6 cellular contexts compared by ENCODE assay signal in genomic region chr20:3426766-3427165, GRCh38. TPM values are rescaled to one million over a fixed set of nuclear protein-coding genes. Genes with fewer than 3 reads are reported as not detected.
DNase-seq lines count a peak whose midpoint lies in the region; ATAC-seq, FAIRE-seq and TF ChIP-seq lines count a peak whose summit lies in the region.
"Not testable (repeated sequence)": the region's sequence is repeated elsewhere in the genome, so short reads cannot be mapped to it uniquely, and the experiment has no call there.
"Had no signal": no experiment of that assay in that cellular context is flagged by ENCODE, and none has a peak within 500 bp of the region (broad histone marks: within the 10 kb centered on the region; RNA-seq: fewer than 3 reads in every experiment).

No MANE protein-coding gene starts in this region.

- not testable (repeated sequence) for H3K36me3 ChIP-seq in HEK293 (ENCODE audit: control insufficient read depth in 2 of 2, insufficient read depth in 1 of 2, low read length in 2 of 2); K562 (ENCODE audit: control insufficient read depth, insufficient read depth, low read length); HepG2 (replicated peaks in 1 of 2; ENCODE audit: control insufficient read depth in 1 of 2, insufficient read depth in 2 of 2, low read length in 2 of 2)

- peaks cover 17% of the 10 kb centered on the region for H3K4me1 Mint-ChIP-seq in WTC11
- not testable (repeated sequence) for H3K4me1 Mint-ChIP-seq in neural crest cell

- DNase-seq in WTC11 (ENCODE audit: low spot score); K562 (ENCODE audit: extremely low read depth in 1 of 4, low spot score in 3 of 4); HepG2 (ENCODE audit: low spot score); neural crest cell (ENCODE audit: low read depth, low spot score): not testable (repeated sequence)

- not testable (repeated sequence) for H3K9ac ChIP-seq in K562 (ENCODE audit: insufficient read depth in 1 of 2, low read depth in 2 of 2, low read length in 2 of 2); HepG2 (ENCODE audit: insufficient read depth, low read depth, low read length)

- CTCF ChIA-PET in HEK293 (lab: Yijun Ruan, JAX): interaction anchor here (0.7 kb wide), 1 partner anchor 486 kb away, joined by 3 read pairs; no protein-coding TSS in a partner anchor
- CTCF ChIA-PET in WTC11 (lab: Charles Lee): interaction anchor here (0.9 to 1.0 kb wide), 2 partner anchors 110 to 137 kb away, joined by 3 read pairs; no protein-coding TSS in a partner anchor
- CTCF ChIA-PET in K562 (lab: Yijun Ruan, JAX; ENCODE audit: low intra/inter-chr PET ratio); HepG2 (lab: Yijun Ruan, JAX; ENCODE audit: low intra/inter-chr PET ratio, low total read pairs): not testable (repeated sequence)

- H2AFZ ChIP-seq in K562 (ENCODE audit: low read depth, low read length); HepG2 (ENCODE audit: low read length): not testable (repeated sequence)

- not testable (repeated sequence) for H3K9me3 Mint-ChIP-seq in WTC11, neural crest cell

- TF ChIP-seq CTCF in HEK293 (tag by site-specific recombination; IDR thresholded peaks at IDR 0.05); WTC11 (IDR thresholded peaks at IDR 0.05); K562 (IDR thresholded peaks at IDR 0.05 in 2 of 3, conservative IDR thresholded peaks at IDR 0.05 in 1 of 3; ENCODE audit: insufficient read depth in 2 of 3, low read depth in 1 of 3, low read length in 3 of 3); HepG2 (CRISPR knock-in tag; IDR thresholded peaks at IDR 0.05); neural crest cell (conservative IDR thresholded peaks at IDR 0.05): not testable (repeated sequence)

- H3K4me1 ChIP-seq in HEK293 (ENCODE audit: control insufficient read depth, insufficient read depth, low read length); K562 (replicated peaks in 1 of 2; ENCODE audit: control insufficient read depth in 2 of 2, insufficient read depth in 2 of 2, low read length in 2 of 2): not testable (repeated sequence)
- peaks cover 23% of the 10 kb centered on the region for H3K4me1 ChIP-seq in HepG2 (ENCODE audit: insufficient read depth, low read length)

- H3K9me1 ChIP-seq in K562 (ENCODE audit: control insufficient read depth, insufficient read depth, low read length): not testable (repeated sequence)

- H3K27ac Mint-ChIP-seq in WTC11: not testable (repeated sequence)
- H3K27ac Mint-ChIP-seq in neural crest cell (ENCODE audit: unreplicated experiment): peak overlapping the region; percentile 75

- FAIRE-seq in K562 (lab: Jason Lieb, UNC); HepG2 (lab: Jason Lieb, UNC): not testable (repeated sequence)

- 34% methylated on average over 4 of the region's 4 CpGs for WGBS in K562 (ENCODE audit: insufficient coverage, low coverage, missing lambda C conversion rate)
- WGBS in HepG2 (ENCODE audit: low lambda C conversion rate): 34% methylated on average over 4 of the region's 4 CpGs

- H3K9me3 ChIP-seq in HEK293 (ENCODE audit: control insufficient read depth, insufficient read depth, low read depth, low read length); K562 (replicated peaks; ENCODE audit: control insufficient read depth, insufficient read depth, low read depth, low read length); HepG2 (ENCODE audit: low read length): not testable (repeated sequence)

- TF ChIP-seq RAD21 in K562 (CRISPR knock-in tag; conservative IDR thresholded peaks at IDR 0.05 in 1 of 2, IDR thresholded peaks at IDR 0.05 in 1 of 2); HepG2 (CRISPR knock-in tag; IDR thresholded peaks at IDR 0.05): not testable (repeated sequence)

- ATAC-seq in WTC11, K562, HepG2: not testable (repeated sequence)

- POLR2A ChIA-PET in HEK293 (lab: Yijun Ruan, JAX); WTC11 (lab: Charles Lee); K562 (lab: Yijun Ruan, JAX): not testable (repeated sequence)
- POLR2A ChIA-PET in HepG2 (lab: Yijun Ruan, JAX): interaction anchor here (1.2 kb wide), 1 partner anchor 43 kb away, joined by 4 read pairs; no protein-coding TSS in a partner anchor

- BruUV-seq in K562 (replicated peaks; lab: Mats Ljungman, UMichigan); HepG2 (replicated peaks; lab: Mats Ljungman, UMichigan): not testable (repeated sequence)

- not testable (repeated sequence) for H3K27me3 Mint-ChIP-seq in WTC11 (ENCODE audit: low read depth); neural crest cell (ENCODE audit: low read depth)

- not testable (repeated sequence) for H3K4me3 Mint-ChIP-seq in WTC11, neural crest cell

- not testable (repeated sequence) for H3K79me2 ChIP-seq in K562 (ENCODE audit: control insufficient read depth, insufficient read depth, low read length); HepG2 (ENCODE audit: insufficient read depth, low read length)

- intact Hi-C loops in K562 (cut with micrococcal nuclease); HepG2 (cut with micrococcal nuclease; ENCODE audit: unreplicated experiment): not testable (repeated sequence)

- not testable (repeated sequence) for TF ChIP-seq POLR2A in K562 (conservative IDR thresholded peaks at IDR 0.05); HepG2 (IDR thresholded peaks at IDR 0.05; ENCODE audit: insufficient read depth in 1 of 2, low read depth in 2 of 2, low read length in 2 of 2)

- not testable (repeated sequence) for H3K27ac ChIP-seq in HEK293 (ENCODE audit: extremely low read depth, low read depth, low read length); K562 (ENCODE audit: extremely low read depth, low read depth, low read length); HepG2 (ENCODE audit: extremely low read length, insufficient read depth, low read length)

- not testable (repeated sequence) for H3K4me2 ChIP-seq in K562 (ENCODE audit: insufficient read depth, low read length); HepG2 (ENCODE audit: low read depth, low read length)

- not testable (repeated sequence) for H4K20me1 ChIP-seq in K562 (replicated peaks; ENCODE audit: control insufficient read depth, insufficient read depth, low read length); HepG2 (ENCODE audit: insufficient read depth, low read length)

- in situ Hi-C loops in K562 (cut with MboI); HepG2 (cut with HindIII; ENCODE audit: extremely low pct_ligation_motif_present, low pct_unique_long_range_greater_than_20kb): not testable (repeated sequence)

- TF ChIP-seq EP300 in K562 (IDR thresholded peaks at IDR 0.05; ENCODE audit: low read length); HepG2 (IDR thresholded peaks at IDR 0.05; ENCODE audit: low read depth in 2 of 2, low read length in 2 of 2); HepG2 (CRISPR knock-in tag; IDR thresholded peaks at IDR 0.05; ENCODE audit: borderline replicate concordance): not testable (repeated sequence)

- H3K4me3 ChIP-seq in HEK293 (ENCODE audit: low read depth, low read length); K562; HepG2 (replicated peaks in 1 of 3; ENCODE audit: insufficient read depth in 1 of 3, low read depth in 2 of 3, low read length in 3 of 3): not testable (repeated sequence)

- H3K36me3 Mint-ChIP-seq in WTC11; neural crest cell (ENCODE audit: low read depth): not testable (repeated sequence)

- H3K27me3 ChIP-seq in K562 (ENCODE audit: control insufficient read depth in 2 of 2, insufficient read depth in 2 of 2, low read length in 2 of 2); HepG2 (ENCODE audit: control insufficient read depth in 1 of 2, insufficient read depth in 2 of 2, low read length in 2 of 2): not testable (repeated sequence)

RNA-seq across cellular contexts. Expression of gene DNAAF9, which starts 19.3 kb away (rescaled TPM):
- 6.3 to 8.6 TPM (median 8.1 TPM) in 3 replicates for total RNA-seq in WTC11 (2021)
- total RNA-seq in K562 (2011; cell fraction: chromatin; rRNA removed; ENCODE audit: low replicate concordance): 17.2 and 19.7 TPM in 2 replicates
- 7.3 and 8.0 TPM in 2 replicates for total RNA-seq in K562 (2011; cell fraction: nucleolus; rRNA removed)
- total RNA-seq in K562 (2011; cell fraction: nucleoplasm; rRNA removed): 9.3 and 9.8 TPM in 2 replicates
- 1.3 and 1.5 TPM in 2 replicates for total RNA-seq in K562 (2014; rRNA removed)
- 2.1 and 2.6 TPM in 2 replicates for total RNA-seq in K562 (2014; rRNA removed; fragmentation: Illumina TruSeq; extraction: Trizol)
- 2.2 and 2.3 TPM in 2 replicates for total RNA-seq in K562 (2015; rRNA removed; fragmentation: Illumina TruSeq; extraction: Trizol)
- 2.5 and 2.9 TPM in 2 replicates for total RNA-seq in K562 (2021)
- 2.7 and 4.1 TPM in 2 replicates for polyA plus RNA-seq in K562 (2011; rRNA removed)
- polyA plus RNA-seq in K562 (2011; cell fraction: cytosol; rRNA removed): 1.3 and 2.9 TPM in 2 replicates
- polyA plus RNA-seq in K562 (2011; cell fraction: nucleus; rRNA removed): 5.8 and 9.1 TPM in 2 replicates
- 1.8 and 2.8 TPM in 2 replicates for polyA plus RNA-seq in K562 (2012)
- polyA plus RNA-seq in K562 (2014; fragmentation: Illumina TruSeq; extraction: Trizol): 1.9 and 2.2 TPM in 2 replicates
- under 1 TPM; 0.42 to 0.49 TPM for polyA plus RNA-seq in K562 (2014; fragmentation: Nextera tagmentation; extraction: Ambion mirVana)
- 1.7 and 1.8 TPM in 2 replicates for polyA plus RNA-seq in K562 (2014; rRNA removed)
- polyA minus RNA-seq in K562 (2011; rRNA and poly(A)+ RNA removed): 4.9 and 8.1 TPM in 2 replicates
- polyA minus RNA-seq in K562 (2011; cell fraction: cytosol; rRNA and poly(A)+ RNA removed): 1.9 and 4.6 TPM in 2 replicates
- 3.9 and 8.2 TPM in 2 replicates for polyA minus RNA-seq in K562 (2011; cell fraction: nucleus; rRNA and poly(A)+ RNA removed)
- 10.5 and 11.7 TPM in 2 replicates for total RNA-seq in HepG2 (2016; rRNA removed; fragmentation: Illumina TruSeq; extraction: Trizol)
- 3.4 and 3.7 TPM in 2 replicates for total RNA-seq in HepG2 (2016; cell fraction: cytosol; rRNA removed; fragmentation: Illumina TruSeq; extraction: Trizol; ENCODE audit: low read depth)
- 9.8 and 10.6 TPM in 2 replicates for total RNA-seq in HepG2 (2016; cell fraction: insoluble cytoplasmic fraction; rRNA removed; fragmentation: Illumina TruSeq; extraction: Trizol)
- total RNA-seq in HepG2 (2016; cell fraction: membrane; rRNA removed; fragmentation: Illumina TruSeq; extraction: Trizol): 4.5 and 5.3 TPM in 2 replicates
- 14.3 and 16.7 TPM in 2 replicates for total RNA-seq in HepG2 (2016; cell fraction: nucleus; rRNA removed; fragmentation: Illumina TruSeq; extraction: Trizol)
- 14.9 and 16.6 TPM in 2 replicates for polyA plus RNA-seq in HepG2 (2011; rRNA removed)
- polyA plus RNA-seq in HepG2 (2011; cell fraction: cytosol; rRNA removed): 8.5 and 11.1 TPM in 2 replicates
- 31.2 and 31.3 TPM in 2 replicates for polyA plus RNA-seq in HepG2 (2011; cell fraction: nucleus; rRNA removed)
- 12.6 and 13.0 TPM in 2 replicates for polyA plus RNA-seq in HepG2 (2012)
- 0.98 and 1.1 TPM in 2 replicates for polyA plus RNA-seq in HepG2 (2016; cell fraction: cytosol; fragmentation: Illumina TruSeq; extraction: Trizol; ENCODE audit: low read depth)
- 6.4 and 6.6 TPM in 2 replicates for polyA plus RNA-seq in HepG2 (2016; cell fraction: insoluble cytoplasmic fraction; fragmentation: Illumina TruSeq; extraction: Trizol; ENCODE audit: low read depth)
- polyA plus RNA-seq in HepG2 (2016; cell fraction: membrane; fragmentation: Illumina TruSeq; extraction: Trizol; ENCODE audit: low read depth): 1.7 and 1.8 TPM in 2 replicates
- polyA plus RNA-seq in HepG2 (2016; cell fraction: nucleus; fragmentation: Illumina TruSeq; extraction: Trizol; ENCODE audit: insufficient read depth, low read depth): 20.6 and 23.6 TPM in 2 replicates
- 0.02 and 24.0 TPM in 2 replicates for polyA minus RNA-seq in HepG2 (2011; rRNA and poly(A)+ RNA removed; ENCODE audit: low replicate concordance)
- 11.3 and 14.0 TPM in 2 replicates for polyA minus RNA-seq in HepG2 (2011; cell fraction: cytosol; rRNA and poly(A)+ RNA removed)
- polyA minus RNA-seq in HepG2 (2011; cell fraction: nucleus; rRNA and poly(A)+ RNA removed): 30.6 and 35.8 TPM in 2 replicates
- total RNA-seq in neural crest cell: 13.2 and 13.5 TPM in 2 replicates
- total RNA-seq: Caco-2 had no signal

RNA-seq across cellular contexts. Expression of gene ATRN, which starts 44.1 kb away (rescaled TPM):
- total RNA-seq in WTC11 (2021) (19.2 to 19.9 TPM (median 19.9 TPM) in 3 replicates), K562 (2014; rRNA removed) (5.7 and 6.7 TPM in 2 replicates), K562 (2014; rRNA removed; fragmentation: Illumina TruSeq; extraction: Trizol) (7.6 and 8.5 TPM in 2 replicates), K562 (2015; rRNA removed; fragmentation: Illumina TruSeq; extraction: Trizol) (8.5 and 9.1 TPM in 2 replicates), K562 (2021) (10.3 and 11.8 TPM in 2 replicates), HepG2 (2016; rRNA removed; fragmentation: Illumina TruSeq; extraction: Trizol) (30.8 and 44.2 TPM in 2 replicates), neural crest cell (28.6 and 28.7 TPM in 2 replicates)
- total RNA-seq in K562 (2011; cell fraction: chromatin; rRNA removed; ENCODE audit: low replicate concordance): 38.2 and 41.0 TPM in 2 replicates
- 31.8 and 33.4 TPM in 2 replicates for total RNA-seq in K562 (2011; cell fraction: nucleolus; rRNA removed)
- 36.1 and 38.3 TPM in 2 replicates for total RNA-seq in K562 (2011; cell fraction: nucleoplasm; rRNA removed)
- polyA plus RNA-seq in K562 (2011; rRNA removed) (16.5 and 26.3 TPM in 2 replicates), K562 (2014; fragmentation: Illumina TruSeq; extraction: Trizol) (10.2 and 10.6 TPM in 2 replicates), K562 (2014; fragmentation: Nextera tagmentation; extraction: Ambion mirVana) (1 to 10 TPM in 1 of 2 experiments, under 1 TPM in 1; 0.69 to 1.6 TPM), K562 (2014; rRNA removed) (6.3 and 7.5 TPM in 2 replicates), HepG2 (2011; rRNA removed) (81.1 and 97.2 TPM in 2 replicates)
- polyA plus RNA-seq in K562 (2011; cell fraction: cytosol; rRNA removed): 12.0 and 24.0 TPM in 2 replicates
- polyA plus RNA-seq in K562 (2011; cell fraction: nucleus; rRNA removed): 14.1 and 23.7 TPM in 2 replicates
- 9.1 and 9.8 TPM in 2 replicates for polyA plus RNA-seq in K562 (2012)
- 52.2 and 72.7 TPM in 2 replicates for polyA minus RNA-seq in K562 (2011; rRNA and poly(A)+ RNA removed)
- 17.0 and 23.7 TPM in 2 replicates for polyA minus RNA-seq in K562 (2011; cell fraction: cytosol; rRNA and poly(A)+ RNA removed)
- 12.8 and 43.2 TPM in 2 replicates for polyA minus RNA-seq in K562 (2011; cell fraction: nucleus; rRNA and poly(A)+ RNA removed)
- 3.7 and 4.2 TPM in 2 replicates for total RNA-seq in HepG2 (2016; cell fraction: cytosol; rRNA removed; fragmentation: Illumina TruSeq; extraction: Trizol; ENCODE audit: low read depth)
- total RNA-seq in HepG2 (2016; cell fraction: insoluble cytoplasmic fraction; rRNA removed; fragmentation: Illumina TruSeq; extraction: Trizol): 27.2 and 45.7 TPM in 2 replicates
- 9.6 and 11.5 TPM in 2 replicates for total RNA-seq in HepG2 (2016; cell fraction: membrane; rRNA removed; fragmentation: Illumina TruSeq; extraction: Trizol)
- total RNA-seq in HepG2 (2016; cell fraction: nucleus; rRNA removed; fragmentation: Illumina TruSeq; extraction: Trizol): 61.1 and 74.3 TPM in 2 replicates
- polyA plus RNA-seq in HepG2 (2011; cell fraction: cytosol; rRNA removed): 56.4 and 83.6 TPM in 2 replicates
- polyA plus RNA-seq in HepG2 (2011; cell fraction: nucleus; rRNA removed): 56.4 and 62.4 TPM in 2 replicates
- polyA plus RNA-seq in HepG2 (2012): 69.4 and 78.7 TPM in 2 replicates
- 1.8 and 2.0 TPM in 2 replicates for polyA plus RNA-seq in HepG2 (2016; cell fraction: cytosol; fragmentation: Illumina TruSeq; extraction: Trizol; ENCODE audit: low read depth)
- 14.7 and 16.4 TPM in 2 replicates for polyA plus RNA-seq in HepG2 (2016; cell fraction: insoluble cytoplasmic fraction; fragmentation: Illumina TruSeq; extraction: Trizol; ENCODE audit: low read depth)
- 4.0 and 4.6 TPM in 2 replicates for polyA plus RNA-seq in HepG2 (2016; cell fraction: membrane; fragmentation: Illumina TruSeq; extraction: Trizol; ENCODE audit: low read depth)
- 41.8 and 43.9 TPM in 2 replicates for polyA plus RNA-seq in HepG2 (2016; cell fraction: nucleus; fragmentation: Illumina TruSeq; extraction: Trizol; ENCODE audit: insufficient read depth, low read depth)
- polyA minus RNA-seq in HepG2 (2011; rRNA and poly(A)+ RNA removed; ENCODE audit: low replicate concordance): 12.4 and 245 TPM in 2 replicates
- polyA minus RNA-seq in HepG2 (2011; cell fraction: cytosol; rRNA and poly(A)+ RNA removed): 92.1 and 130 TPM in 2 replicates
- 123 and 165 TPM in 2 replicates for polyA minus RNA-seq in HepG2 (2011; cell fraction: nucleus; rRNA and poly(A)+ RNA removed)
